ENCODE assay signal across 8 cellular contexts in the genomic region with DNA sequence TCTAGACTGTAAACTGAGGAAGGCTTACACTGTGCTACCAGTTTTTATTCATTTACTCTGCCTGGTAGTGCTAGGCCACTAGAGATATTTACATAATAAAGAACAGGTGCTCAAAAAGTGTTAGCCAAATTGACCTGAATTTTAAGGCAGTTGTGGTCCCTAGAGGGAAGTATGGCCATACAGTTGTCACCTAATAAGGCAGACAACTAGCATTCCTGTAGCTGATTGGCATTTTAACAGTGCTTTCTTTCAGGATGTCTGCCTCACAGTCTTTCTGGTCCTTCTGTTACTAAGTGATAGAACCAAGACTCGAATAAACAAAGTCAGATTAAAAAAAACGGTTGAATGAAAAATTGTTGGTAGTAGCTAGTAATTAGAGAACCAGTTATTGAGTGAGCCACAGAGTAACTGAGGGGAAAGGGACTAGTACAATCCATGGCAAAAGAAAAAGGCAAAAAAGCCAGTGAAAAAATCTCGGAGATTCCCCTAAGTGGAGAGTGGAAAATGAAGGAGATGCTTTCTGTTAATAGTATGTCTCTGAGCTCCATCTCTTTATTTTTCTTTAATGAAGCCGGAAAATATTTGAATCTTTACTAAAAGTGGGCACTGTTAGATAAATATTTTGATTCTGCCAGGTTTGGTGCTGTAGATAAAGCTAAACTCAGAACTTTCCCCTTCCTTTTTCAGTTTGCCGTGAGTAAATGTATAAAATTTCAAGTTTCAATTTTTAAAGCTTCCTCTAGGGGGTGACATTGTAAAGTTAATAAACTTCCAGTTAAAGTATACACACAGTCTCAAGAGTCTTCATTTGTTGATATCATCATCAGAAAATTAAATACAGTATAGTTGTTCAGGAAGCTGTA. TPM values are rescaled to one million over a fixed set of nuclear protein-coding genes. Genes with fewer than 3 reads are reported as not detected.
DNase-seq lines count a peak whose midpoint lies in the region; ATAC-seq and TF ChIP-seq lines count a peak whose summit lies in the region.

No MANE protein-coding gene starts in this region.

- no peaks in the 10 kb centered on the region; a peak in 3 of 4 replicates for H3K4me1 ChIP-seq in SK-N-SH (ENCODE audit: control insufficient read depth in 1 of 2, insufficient read depth in 2 of 2, low read depth in 1 of 2, low read length in 1 of 2)

- peaks cover 96% of the 10 kb centered on the region for H3K79me2 ChIP-seq in SK-N-SH (ENCODE audit: insufficient read depth)

- H3K4me3 ChIP-seq in SK-N-SH (ENCODE audit: low read depth in 2 of 2, low read length in 1 of 2) (no peak overlapping the region), foreskin fibroblast (ENCODE audit: low read depth in 1 of 2, low read length in 2 of 2) (no peak overlapping the region)

- H3F3A ChIP-seq in SK-N-SH (replicated peaks; ENCODE audit: insufficient read depth), result peaks cover 37% of the 10 kb centered on the region

- peaks cover 13% of the 10 kb centered on the region for H3K4me1 Mint-ChIP-seq in activated CD4-positive, alpha-beta memory T cell treated with anti-CD3 and anti-CD28 coated beads, Interleukin-2, amount 10 ng/mL, durations not matched to agents 7 days and 5 days
- H3K4me1 Mint-ChIP-seq in activated naive CD4-positive, alpha-beta T cell treated with anti-CD3 and anti-CD28 coated beads for 36 hours (ENCODE audit: low read depth), result peaks cover 53% of the 10 kb centered on the region

- no peaks in the 10 kb centered on the region for H3K9me2 ChIP-seq in SK-N-SH

- peak; percentile 21 for DNase-seq in NCI-H82 (lab: John Stamatoyannopoulos, UW)
- DNase-seq in NCI-H82 treated with DMSO at 0.1 percent for 48 hours (lab: John Stamatoyannopoulos, UW; ENCODE audit: unreplicated experiment), result no peak
- DNase-seq in SK-N-SH, result peak; percentile 10
- peak in 1 of 2 donors; percentile 15 for DNase-seq in foreskin fibroblast
- peak; percentile 45 for DNase-seq in pons (ENCODE audit: low spot score)
- no peak for DNase-seq in activated CD4-positive, alpha-beta memory T cell treated with anti-CD3 and anti-CD28 coated beads, Interleukin-2, amount 10 ng/mL, durations not matched to agents 7 days and 5 days
- no peak for DNase-seq in activated naive CD4-positive, alpha-beta T cell treated with anti-CD3 and anti-CD28 coated beads for 36 hours

- TF ChIP-seq CTCF in SK-N-SH (IDR thresholded peaks at IDR 0.05), result peak; percentile 64
- peak; percentile 5 for TF ChIP-seq CTCF in foreskin fibroblast (IDR thresholded peaks at IDR 0.05; ENCODE audit: low read depth, low read length)

- ATAC-seq in HG03108 (IDR thresholded peaks at IDR 0.05; ENCODE audit: unreplicated experiment), result peak; percentile 42

- no peaks in the 10 kb centered on the region for H3K9me3 ChIP-seq in SK-N-SH

- POLR2A ChIA-PET in SK-N-SH (lab: Yijun Ruan, JAX), result interaction anchor here (1.2 kb wide), 1 partner anchor 9 kb away, joined by 3 read pairs; a partner anchor contains a TSS
- POLR2A ChIA-PET in activated CD4-positive, alpha-beta memory T cell treated with anti-CD3 and anti-CD28 coated beads, Interleukin-2, amount 10 ng/mL, durations not matched to agents 7 days and 5 days (lab: Charles Lee), result interaction anchor here (2.4 kb wide), 1 partner anchor 8 kb away, joined by 16 read pairs; a partner anchor contains a TSS

- intact Hi-C loops in activated naive CD4-positive, alpha-beta T cell treated with anti-CD3 and anti-CD28 coated beads for 36 hours (cut with micrococcal nuclease), result loop anchor here (1.0 kb wide), 2 partner anchors 51 to 232 kb away; no protein-coding TSS in a partner anchor

- peak overlapping the region; percentile 43 to 44; a peak in 3 of 4 replicates for H3K27ac ChIP-seq in SK-N-SH (ENCODE audit: low read depth in 2 of 2, low read length in 1 of 2)

- H3K36me3 ChIP-seq in SK-N-SH (replicated peaks in 1 of 2; ENCODE audit: control insufficient read depth in 1 of 2, insufficient read depth in 2 of 2, low read length in 1 of 2), result peaks cover 6 to 17% of the 10 kb centered on the region in 2 experiments

- no peak overlapping the region for H3K4me3 Mint-ChIP-seq in activated CD4-positive, alpha-beta memory T cell treated with anti-CD3 and anti-CD28 coated beads, Interleukin-2, amount 10 ng/mL, durations not matched to agents 7 days and 5 days
- H3K4me3 Mint-ChIP-seq in activated naive CD4-positive, alpha-beta T cell treated with anti-CD3 and anti-CD28 coated beads for 36 hours, result no peak overlapping the region

- peak overlapping the region; percentile 12; the same call in 1 of the 2 replicates for H3K9ac ChIP-seq in SK-N-SH

- TF ChIP-seq RAD21 in SK-N-SH (IDR thresholded peaks at IDR 0.05; ENCODE audit: low read length), result peak; percentile 57

- H3K36me3 Mint-ChIP-seq in activated CD4-positive, alpha-beta memory T cell treated with anti-CD3 and anti-CD28 coated beads, Interleukin-2, amount 10 ng/mL, durations not matched to agents 7 days and 5 days (ENCODE audit: low read depth), result peaks cover 4% of the 10 kb centered on the region
- H3K36me3 Mint-ChIP-seq in activated naive CD4-positive, alpha-beta T cell treated with anti-CD3 and anti-CD28 coated beads for 36 hours (ENCODE audit: low read depth), result no peaks in the 10 kb centered on the region

- no peak overlapping the region for H2AFZ ChIP-seq in SK-N-SH (ENCODE audit: low read depth)

- H3K27ac Mint-ChIP-seq in activated CD4-positive, alpha-beta memory T cell treated with anti-CD3 and anti-CD28 coated beads, Interleukin-2, amount 10 ng/mL, durations not matched to agents 7 days and 5 days, result no peak overlapping the region
- no peak overlapping the region for H3K27ac Mint-ChIP-seq in activated naive CD4-positive, alpha-beta T cell treated with anti-CD3 and anti-CD28 coated beads for 36 hours

- no peaks in the 10 kb centered on the region for H3K9me3 Mint-ChIP-seq in activated CD4-positive, alpha-beta memory T cell treated with anti-CD3 and anti-CD28 coated beads, Interleukin-2, amount 10 ng/mL, durations not matched to agents 7 days and 5 days
- H3K9me3 Mint-ChIP-seq in activated naive CD4-positive, alpha-beta T cell treated with anti-CD3 and anti-CD28 coated beads for 36 hours, result no peaks in the 10 kb centered on the region

- CTCF ChIA-PET in SK-N-SH (lab: Yijun Ruan, JAX), result interaction anchor here (0.6 to 5.9 kb wide), 22 partner anchors 9 to 903 kb away, joined by 3 to 40 read pairs (median 4); a partner anchor contains a TSS
- CTCF ChIA-PET in activated CD4-positive, alpha-beta memory T cell treated with anti-CD3 and anti-CD28 coated beads, Interleukin-2, amount 10 ng/mL, durations not matched to agents 7 days and 5 days (lab: Charles Lee), result interaction anchor here (0.7 to 3.8 kb wide), 14 partner anchors 9 to 231 kb away, joined by 3 to 37 read pairs (median 5); a partner anchor contains a TSS
- CTCF ChIA-PET in activated naive CD4-positive, alpha-beta T cell treated with anti-CD3 and anti-CD28 coated beads for 36 hours (lab: Charles Lee), result interaction anchor here (0.6 to 3.5 kb wide), 18 partner anchors 9 to 410 kb away, joined by 3 to 21 read pairs (median 4); a partner anchor contains a TSS

- no peak for TF ChIP-seq EP300 in SK-N-SH (IDR thresholded peaks at IDR 0.05; ENCODE audit: borderline replicate concordance in 1 of 2, low read depth in 1 of 2, low read length in 1 of 2)

- peaks cover 19% of the 10 kb centered on the region for H4K20me1 ChIP-seq in SK-N-SH (ENCODE audit: insufficient read depth)

- no peaks in the 10 kb centered on the region for H3K27me3 ChIP-seq in SK-N-SH (ENCODE audit: insufficient read depth)

- no peaks in the 10 kb centered on the region for H3K27me3 Mint-ChIP-seq in activated CD4-positive, alpha-beta memory T cell treated with anti-CD3 and anti-CD28 coated beads, Interleukin-2, amount 10 ng/mL, durations not matched to agents 7 days and 5 days
- H3K27me3 Mint-ChIP-seq in activated naive CD4-positive, alpha-beta T cell treated with anti-CD3 and anti-CD28 coated beads for 36 hours (ENCODE audit: low read depth), result no peaks in the 10 kb centered on the region

- WGBS in SK-N-SH (ENCODE audit: low lambda C conversion rate), result 61% methylated on average over 5 of the region's 5 CpGs

- H3K4me2 ChIP-seq in SK-N-SH, result no peak overlapping the region

TF ChIP-seq in SK-N-SH, 30 proteins besides CTCF, POLR2A, EP300 and RAD21 (continues in another document):
- TF ChIP-seq, protein P1, sequence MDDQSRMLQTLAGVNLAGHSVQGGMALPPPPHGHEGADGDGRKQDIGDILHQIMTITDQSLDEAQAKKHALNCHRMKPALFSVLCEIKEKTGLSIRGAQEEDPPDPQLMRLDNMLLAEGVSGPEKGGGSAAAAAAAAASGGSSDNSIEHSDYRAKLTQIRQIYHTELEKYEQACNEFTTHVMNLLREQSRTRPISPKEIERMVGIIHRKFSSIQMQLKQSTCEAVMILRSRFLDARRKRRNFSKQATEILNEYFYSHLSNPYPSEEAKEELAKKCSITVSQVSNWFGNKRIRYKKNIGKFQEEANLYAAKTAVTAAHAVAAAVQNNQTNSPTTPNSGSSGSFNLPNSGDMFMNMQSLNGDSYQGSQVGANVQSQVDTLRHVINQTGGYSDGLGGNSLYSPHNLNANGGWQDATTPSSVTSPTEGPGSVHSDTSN (IDR thresholded peaks at IDR 0.05), result no peak
- TF ChIP-seq YY1 (IDR thresholded peaks at IDR 0.05; ENCODE audit: low read depth) (no peak), RFX5 (IDR thresholded peaks at IDR 0.05; ENCODE audit: low read length) (no peak)

RNA-seq across cellular contexts. Expression of a gene that starts 9.1 kb away (rescaled TPM):
- 60.1 and 84.3 TPM in 2 replicates for polyA plus RNA-seq in SK-N-SH (2012; rRNA removed)
- polyA plus RNA-seq in SK-N-SH (2012; cell fraction: cytosol; rRNA removed), result 80.6 and 81.7 TPM in 2 replicates
- polyA plus RNA-seq in SK-N-SH (2012; cell fraction: nucleus; rRNA removed), result 21.8 and 49.1 TPM in 2 replicates
- 10 to 100 TPM; 37.0 to 37.6 TPM for total RNA-seq in activated CD4-positive, alpha-beta memory T cell treated with anti-CD3 and anti-CD28 coated beads, Interleukin-2, amount 10 ng/mL, durations not matched to agents 7 days and 5 days
- 10 to 100 TPM; 54.7 to 57.3 TPM for total RNA-seq in activated naive CD4-positive, alpha-beta T cell treated with anti-CD3 and anti-CD28 coated beads for 36 hours

RNA-seq across cellular contexts. Expression of a gene that starts 9.2 kb away (rescaled TPM):
- polyA plus RNA-seq in SK-N-SH (2012; rRNA removed), result not detected in 2 replicates
- polyA plus RNA-seq in SK-N-SH (2012; cell fraction: cytosol; rRNA removed), result 0.04 TPM in 1 of 2 replicates, not detected in the other
- not detected in 2 replicates for polyA plus RNA-seq in SK-N-SH (2012; cell fraction: nucleus; rRNA removed)
- total RNA-seq in activated CD4-positive, alpha-beta memory T cell treated with anti-CD3 and anti-CD28 coated beads, Interleukin-2, amount 10 ng/mL, durations not matched to agents 7 days and 5 days, result not detected
- not detected for total RNA-seq in activated naive CD4-positive, alpha-beta T cell treated with anti-CD3 and anti-CD28 coated beads for 36 hours

RNA-seq across cellular contexts. Expression of a gene that starts 23.4 kb away (rescaled TPM):
- not detected in 2 replicates for polyA plus RNA-seq in SK-N-SH (2012; rRNA removed)
- polyA plus RNA-seq in SK-N-SH (2012; cell fraction: cytosol; rRNA removed), result not detected in 2 replicates
- not detected in 2 replicates for polyA plus RNA-seq in SK-N-SH (2012; cell fraction: nucleus; rRNA removed)
- not detected for total RNA-seq in activated CD4-positive, alpha-beta memory T cell treated with anti-CD3 and anti-CD28 coated beads, Interleukin-2, amount 10 ng/mL, durations not matched to agents 7 days and 5 days
- total RNA-seq in activated naive CD4-positive, alpha-beta T cell treated with anti-CD3 and anti-CD28 coated beads for 36 hours, result not detected

Comparison
In these comparisons a context has a peak if more than half of its experiments do, and no peak if none do; other contexts are left out.
1. DNase-seq: peak in NCI-H82 (single experiment), SK-N-SH (single experiment) and pons (single experiment); none in NCI-H82 treated with DMSO at 0.1 percent for 48 hours (single experiment), activated CD4-positive, alpha-beta memory T cell treated with anti-CD3 and anti-CD28 coated beads, Interleukin-2, amount 10 ng/mL, durations not matched to agents 7 days and 5 days (single experiment) and activated naive CD4-positive, alpha-beta T cell treated with anti-CD3 and anti-CD28 coated beads for 36 hours (single experiment).